ENCODE assay signal across 9 cellular contexts in the genomic region with DNA sequence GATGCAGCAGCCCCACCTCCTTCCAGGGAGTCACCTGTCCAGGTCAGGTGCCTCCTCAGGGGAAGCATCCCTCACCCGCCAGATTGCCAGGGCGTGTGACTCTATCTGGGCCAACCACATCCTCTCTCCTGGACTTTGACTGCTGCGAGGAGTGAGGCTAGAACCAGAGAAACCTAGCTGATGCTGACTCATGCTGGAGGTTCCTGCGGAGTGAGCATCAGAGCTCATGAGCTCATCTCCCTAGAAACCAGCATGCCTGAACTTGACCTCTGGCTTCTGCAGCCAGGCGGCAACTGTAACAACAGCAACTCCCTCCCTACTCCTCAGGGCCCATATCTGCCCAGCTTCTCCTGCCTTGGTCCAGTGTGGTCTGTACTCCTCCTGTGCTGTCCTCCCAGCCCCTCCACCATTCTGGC. TPM values are rescaled to one million over a fixed set of nuclear protein-coding genes. Genes with fewer than 3 reads are reported as not detected.
DNase-seq lines count a peak whose midpoint lies in the region; ATAC-seq and TF ChIP-seq lines count a peak whose summit lies in the region.
"Had no signal": no experiment of that assay in that cellular context is flagged by ENCODE, and none has a peak within 500 bp of the region (broad histone marks: within the 10 kb centered on the region; RNA-seq: fewer than 3 reads in every experiment).

No MANE protein-coding gene starts in this region.

- H2BK5ac ChIP-seq in neuronal stem cell (ENCODE audit: low read length) = no peak overlapping the region

- no peak overlapping the region for H2AK5ac ChIP-seq in neuronal stem cell (ENCODE audit: low read depth, low read length)

- peak overlapping the region; percentile 27 for H3K18ac ChIP-seq in neuronal stem cell (ENCODE audit: low read length)

- H3K79me1 ChIP-seq in neuronal stem cell (ENCODE audit: low read depth, low read length) = no peaks in the 10 kb centered on the region

- H3K4me2 ChIP-seq in neuronal stem cell (ENCODE audit: insufficient read depth, low read length, poor library complexity, severe bottlenecking) = no peak overlapping the region

- H3K36me3 ChIP-seq in endodermal cell (ENCODE audit: control insufficient read depth, insufficient read depth, low read length) = no peaks in the 10 kb centered on the region
- H3K36me3 ChIP-seq in neuronal stem cell (replicated peaks in 1 of 2; ENCODE audit: control insufficient read depth in 2 of 2, insufficient read depth in 2 of 2, low read length in 2 of 2) = no peaks in the 10 kb centered on the region

- no peaks in the 10 kb centered on the region for H3K27me3 Mint-ChIP-seq in endodermal cell (ENCODE audit: insufficient read depth)

- peak overlapping the region; percentile 81 for H3K23ac ChIP-seq in neuronal stem cell (ENCODE audit: low read depth, low read length, poor library complexity)

- H3K27me3 ChIP-seq in endodermal cell (ENCODE audit: control insufficient read depth, insufficient read depth, low read length, poor library complexity, severe bottlenecking) (no peaks in the 10 kb centered on the region), neuronal stem cell (ENCODE audit: control insufficient read depth in 3 of 3, insufficient read depth in 3 of 3, low read depth in 1 of 3, low read length in 3 of 3) (no peaks in the 10 kb centered on the region)

- H3K9ac ChIP-seq in endodermal cell (ENCODE audit: extremely low read depth, low read length, poor library complexity, severe bottlenecking) = no peak overlapping the region
- no peak overlapping the region for H3K9ac ChIP-seq in neuronal stem cell (ENCODE audit: low read depth, low read length, poor library complexity)

- no peak overlapping the region for H3K4ac ChIP-seq in neuronal stem cell (ENCODE audit: low read length)

- no peak overlapping the region for H2AFZ ChIP-seq in neuronal stem cell (ENCODE audit: low read length)

- DNase-seq in activated gamma-delta T cell treated with Interleukin-2 at 50 U/mL for 16 hours = peak; percentile 43
- no peak for DNase-seq in activated gamma-delta T cell (lab: John Stamatoyannopoulos, UW)
- DNase-seq in NCI-H2107 treated with DMSO at 0.1 percent for 48 hours (lab: John Stamatoyannopoulos, UW; ENCODE audit: unreplicated experiment) = peak; percentile 42
- peak; percentile 38 to 41 for DNase-seq in activated CD4-positive, alpha-beta T cell treated with anti-CD3 and anti-CD28 coated beads for 4 hours
- peak; percentile 87 for DNase-seq in endodermal cell
- no peak for DNase-seq in neuronal stem cell (ENCODE audit: low spot score)
- no peak for DNase-seq in KG1 (lab: John Stamatoyannopoulos, UW)
- DNase-seq: naive B cell had no signal

- no peaks in the 10 kb centered on the region for H3K9me3 Mint-ChIP-seq in endodermal cell
- H3K9me3 Mint-ChIP-seq: naive B cell had no signal

- H2BK15ac ChIP-seq in neuronal stem cell (ENCODE audit: low read length) = no peak overlapping the region

- H3K9me3 ChIP-seq in endodermal cell (ENCODE audit: control insufficient read depth, low read length) (no peaks in the 10 kb centered on the region), neuronal stem cell (replicated peaks in 1 of 2; ENCODE audit: control insufficient read depth in 2 of 2, insufficient read depth in 1 of 2, low read depth in 1 of 2, low read length in 2 of 2) (no peaks in the 10 kb centered on the region)

- H3K4me1 ChIP-seq in endodermal cell (ENCODE audit: control insufficient read depth, insufficient read depth, low read length) (no peaks in the 10 kb centered on the region), neuronal stem cell (ENCODE audit: control insufficient read depth in 2 of 2, insufficient read depth in 1 of 2, low read depth in 1 of 2, low read length in 2 of 2) (peaks cover 4 to 9% of the 10 kb centered on the region in 2 donors)

- no peak overlapping the region for H3K4me3 Mint-ChIP-seq in endodermal cell
- H3K4me3 Mint-ChIP-seq: naive B cell had no signal

- no peak overlapping the region for H3K27ac ChIP-seq in endodermal cell (ENCODE audit: low read depth, low read length)
- no peak overlapping the region for H3K27ac ChIP-seq in neuronal stem cell (replicated peaks; ENCODE audit: low read length)

- H2BK120ac ChIP-seq in neuronal stem cell (ENCODE audit: low read depth, low read length) = no peak overlapping the region

- no peak overlapping the region for H4K91ac ChIP-seq in neuronal stem cell (ENCODE audit: low read depth, low read length, poor library complexity)

- no peak overlapping the region for H3K14ac ChIP-seq in neuronal stem cell (ENCODE audit: low read length)

- peak overlapping the region; percentile 65 for H3K27ac Mint-ChIP-seq in endodermal cell

- H3K36me3 Mint-ChIP-seq in endodermal cell (ENCODE audit: low read depth) = no peaks in the 10 kb centered on the region
- H3K36me3 Mint-ChIP-seq: naive B cell had no signal

- H3K4me3 ChIP-seq in endodermal cell (ENCODE audit: low read length) (no peak overlapping the region), neuronal stem cell (ENCODE audit: low read length in 2 of 2) (no peak overlapping the region)

- no peak for TF ChIP-seq CTCF in endodermal cell (conservative IDR thresholded peaks at IDR 0.05)

- H2BK12ac ChIP-seq in neuronal stem cell (ENCODE audit: low read length) = no peak overlapping the region

- WGBS in endodermal cell (ENCODE audit: insufficient coverage in 1 of 2, insufficient read length in 1 of 2), 2 experiments = 64 to 72% methylated on average over 3 to 5 of the region's 5 CpGs
- WGBS in neuronal stem cell (ENCODE audit: extremely low coverage in 2 of 2, insufficient read length in 2 of 2, insufficient replicate concordance in 1 of 2), 2 donors = no CpG with 5 or more reads among the region's 5 CpGs

- peaks cover 12% of the 10 kb centered on the region for H3K4me1 Mint-ChIP-seq in endodermal cell

- peak; percentile 84 for ATAC-seq in HG02885 (IDR thresholded peaks at IDR 0.05; ENCODE audit: poor library complexity, unreplicated experiment)

- H4K8ac ChIP-seq in neuronal stem cell (ENCODE audit: low read depth, low read length) = peak overlapping the region; percentile 21

RNA-seq across cellular contexts. Expression of gene NT5DC4, which starts 28.3 kb away (rescaled TPM):
- total RNA-seq in endodermal cell = not detected
- not detected for polyA plus RNA-seq in endodermal cell (2013, experiment 1 of 2)
- polyA plus RNA-seq in endodermal cell (2013, experiment 2 of 2) = not detected
- polyA plus RNA-seq in neuronal stem cell (2013, experiment 1 of 2) = not detected
- polyA plus RNA-seq in neuronal stem cell (2013, experiment 2 of 2) = not detected

RNA-seq across cellular contexts. Expression of gene SLC20A1, which starts 46.8 kb away (rescaled TPM):
- total RNA-seq in endodermal cell = 10 to 100 TPM; 67.3 to 86.7 TPM
- polyA plus RNA-seq in endodermal cell (2013, experiment 1 of 2) = 56.1 TPM
- 47.7 TPM for polyA plus RNA-seq in endodermal cell (2013, experiment 2 of 2)
- 37.4 TPM for polyA plus RNA-seq in neuronal stem cell (2013, experiment 1 of 2)
- polyA plus RNA-seq in neuronal stem cell (2013, experiment 2 of 2) = 38.3 TPM

Comparison
In these comparisons a context has a peak if more than half of its experiments do, and no peak if none do; other contexts are left out.
1. DNase-seq: peak in activated gamma-delta T cell treated with Interleukin-2 at 50 U/mL for 16 hours (single experiment), NCI-H2107 treated with DMSO at 0.1 percent for 48 hours (single experiment), activated CD4-positive, alpha-beta T cell treated with anti-CD3 and anti-CD28 coated beads for 4 hours (2 of 2) and endodermal cell (single experiment); none in activated gamma-delta T cell (single experiment), neuronal stem cell (single experiment) and KG1 (single experiment).